ENCODE assay signal across 8 cellular contexts in the genomic region with DNA sequence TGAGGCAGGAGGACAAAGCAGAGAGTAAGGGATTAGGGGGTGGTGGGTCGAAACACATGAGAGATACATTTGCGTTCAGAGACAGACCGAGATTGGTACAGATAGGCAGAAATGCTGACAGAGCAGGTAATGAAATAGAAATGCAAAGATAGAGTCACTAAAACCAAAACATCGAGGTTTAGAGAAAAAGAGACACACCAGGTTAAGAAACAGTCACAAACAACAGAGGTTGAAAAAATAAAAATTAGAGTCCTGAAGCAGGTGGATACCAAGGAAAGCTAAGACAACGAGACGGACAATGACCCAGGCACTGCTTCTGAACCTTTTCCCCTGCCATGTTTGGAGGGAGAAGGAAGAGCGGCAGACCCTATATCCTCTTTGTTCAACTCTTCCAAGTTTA. TPM values are rescaled to one million over a fixed set of nuclear protein-coding genes. Genes with fewer than 3 reads are reported as not detected.
DNase-seq lines count a peak whose midpoint lies in the region; ATAC-seq and TF ChIP-seq lines count a peak whose summit lies in the region.
"Had no signal": no experiment of that assay in that cellular context is flagged by ENCODE, and none has a peak within 500 bp of the region (broad histone marks: within the 10 kb centered on the region; RNA-seq: fewer than 3 reads in every experiment).

No MANE protein-coding gene starts in this region.

- no peaks in the 10 kb centered on the region for H3K9me2 ChIP-seq in DOHH2 (replicated peaks; ENCODE audit: control insufficient read depth, low read length)

- H3K27me3 ChIP-seq in DOHH2 (ENCODE audit: control insufficient read depth, low read length): no peaks in the 10 kb centered on the region
- no peaks in the 10 kb centered on the region for H3K27me3 ChIP-seq in NT2/D1 (ENCODE audit: insufficient read depth, insufficient read length)
- H3K27me3 ChIP-seq in breast epithelium: no peaks in the 10 kb centered on the region

- intact Hi-C loops in breast epithelium (cut with DNase I; ENCODE audit: low total_unique reads): no loop called here

- H3K27ac ChIP-seq in DOHH2 (ENCODE audit: low read depth, low read length) (0 out of 2 replicates have a peak overlapping the region, but pooled peaks have one; percentile 69), breast epithelium (no peak overlapping the region)

- H3K4me1 ChIP-seq in DOHH2 (ENCODE audit: control insufficient read depth, low read length): peaks cover 37% of the 10 kb centered on the region
- no peaks in the 10 kb centered on the region for H3K4me1 ChIP-seq in NT2/D1 (ENCODE audit: insufficient read depth, insufficient read length)
- H3K4me1 ChIP-seq in breast epithelium: peaks cover 0 to 8% of the 10 kb centered on the region in 2 donors

- no peak for TF ChIP-seq POLR2A in breast epithelium (IDR thresholded peaks at IDR 0.05)

- peaks cover under 1% of the 10 kb centered on the region for H3K36me3 Mint-ChIP-seq in osteocyte (ENCODE audit: unreplicated experiment)

- peak overlapping the region; percentile 88 for H3K4me3 ChIP-seq in DOHH2 (ENCODE audit: low read length)
- peak overlapping the region; percentile 8 for H3K4me3 ChIP-seq in NT2/D1 (ENCODE audit: insufficient read length, low read depth)
- H3K4me3 ChIP-seq in breast epithelium: peak overlapping the region in 2 of 3 donors; percentile 92 to 99

- peaks cover 18% of the 10 kb centered on the region for H4K20me1 ChIP-seq in DOHH2 (ENCODE audit: control insufficient read depth, insufficient read depth, low read depth, low read length)

- H3F3A ChIP-seq in DOHH2 (ENCODE audit: control insufficient read depth, insufficient read depth): peaks cover 5% of the 10 kb centered on the region; the same call in 1 of the 2 replicates

- peaks cover 38% of the 10 kb centered on the region for H3K79me2 ChIP-seq in DOHH2 (ENCODE audit: control insufficient read depth, low read length)

- no peaks in the 10 kb centered on the region for H3K9me3 ChIP-seq in DOHH2 (ENCODE audit: control insufficient read depth, insufficient read depth, low read length)
- no peaks in the 10 kb centered on the region for H3K9me3 ChIP-seq in NT2/D1 (ENCODE audit: insufficient read depth, low read length)
- no peaks in the 10 kb centered on the region for H3K9me3 ChIP-seq in breast epithelium

- H3K9ac ChIP-seq in NT2/D1 (ENCODE audit: insufficient read length, low read depth): no peak overlapping the region

- DNase-seq in NT2/D1 (ENCODE audit: low read depth, low spot score): no peak
- DNase-seq in breast epithelium (ENCODE audit: low spot score in 2 of 2): no peak
- peak; percentile 4 for DNase-seq in osteocyte (ENCODE audit: extremely low spot score, unreplicated experiment)
- no peak for DNase-seq in cerebellar cortex (ENCODE audit: low spot score)
- no peak for DNase-seq in effector CD4-positive, alpha-beta T cell
- DNase-seq: midbrain had no signal

- peak overlapping the region; percentile 86 for H3K4me3 Mint-ChIP-seq in osteocyte (ENCODE audit: unreplicated experiment)

- H3K27me3 Mint-ChIP-seq in osteocyte (ENCODE audit: unreplicated experiment): no peaks in the 10 kb centered on the region

- peak overlapping the region; percentile 73 for H3K4me2 ChIP-seq in DOHH2 (ENCODE audit: low read length)

- no peaks in the 10 kb centered on the region for H3K9me3 Mint-ChIP-seq in osteocyte (ENCODE audit: unreplicated experiment)

- no peak for ATAC-seq in GM19035 (IDR thresholded peaks at IDR 0.05; ENCODE audit: unreplicated experiment)

- H3K4me1 Mint-ChIP-seq in osteocyte (ENCODE audit: unreplicated experiment): peaks cover 33% of the 10 kb centered on the region

- H3K36me3 ChIP-seq in DOHH2 (ENCODE audit: control insufficient read depth, low read length): peaks cover 18% of the 10 kb centered on the region
- H3K36me3 ChIP-seq in NT2/D1 (ENCODE audit: insufficient read depth, insufficient read length, low read length): no peaks in the 10 kb centered on the region
- no peaks in the 10 kb centered on the region for H3K36me3 ChIP-seq in breast epithelium

- H3K27ac Mint-ChIP-seq in osteocyte (ENCODE audit: unreplicated experiment): no peak overlapping the region

- TF ChIP-seq CTCF in DOHH2 (IDR thresholded peaks at IDR 0.05; ENCODE audit: low read depth, low read length, poor library complexity, severe bottlenecking) (no peak), breast epithelium (IDR thresholded peaks at IDR 0.05) (no peak), osteocyte (IDR thresholded peaks at IDR 0.05) (no peak)

RNA-seq across cellular contexts. Expression of gene MAPK1, which starts 1.2 kb away (rescaled TPM):
- total RNA-seq in breast epithelium (10 to 100 TPM; 43.3 to 49.9 (median 44.0) TPM), osteocyte (154 and 159 TPM in 2 replicates)

Comparison
In these comparisons a context has a peak if more than half of its experiments do, and no peak if none do; other contexts are left out.
1. H3K4me3 ChIP-seq: peak in every context shown above with its lines; median percentile 96 in breast epithelium; 88 in DOHH2; 8 in NT2/D1.